ENCODE assay signal across 11 cellular contexts in genomic region chr17:74646231-74646630, GRCh38. TPM values are rescaled to one million over a fixed set of nuclear protein-coding genes. Genes with fewer than 3 reads are reported as not detected.
DNase-seq lines count a peak whose midpoint lies in the region; ATAC-seq and TF ChIP-seq lines count a peak whose summit lies in the region.
"Had no signal": no experiment of that assay in that cellular context is flagged by ENCODE, and none has a peak within 500 bp of the region (broad histone marks: within the 10 kb centered on the region; RNA-seq: fewer than 3 reads in every experiment).

No MANE protein-coding gene starts in this region.

- peak; percentile 27 for ATAC-seq in activated CD8-positive, alpha-beta memory T cell treated with anti-CD3 and anti-CD28 coated beads, Interleukin-2, amount 10 ng/mL, durations not matched to agents 7 days and 5 days
- ATAC-seq: CD8-positive, alpha-beta T cell had no signal

- H3K27me3 Mint-ChIP-seq in activated CD8-positive, alpha-beta memory T cell treated with anti-CD3 and anti-CD28 coated beads, Interleukin-2, amount 10 ng/mL, durations not matched to agents 7 days and 5 days = peaks cover 84% of the 10 kb centered on the region

- no peaks in the 10 kb centered on the region for H3K36me3 Mint-ChIP-seq in activated CD8-positive, alpha-beta memory T cell treated with anti-CD3 and anti-CD28 coated beads, Interleukin-2, amount 10 ng/mL, durations not matched to agents 7 days and 5 days
- H3K36me3 Mint-ChIP-seq: CD8-positive, alpha-beta T cell had no signal

- H3K9me3 Mint-ChIP-seq in activated CD8-positive, alpha-beta memory T cell treated with anti-CD3 and anti-CD28 coated beads, Interleukin-2, amount 10 ng/mL, durations not matched to agents 7 days and 5 days (ENCODE audit: low read depth) = no peaks in the 10 kb centered on the region
- H3K9me3 Mint-ChIP-seq: CD8-positive, alpha-beta T cell had no signal

- no peak overlapping the region for H3K4me3 ChIP-seq in thyroid gland (replicated peaks in 1 of 3)

- H3K27me3 ChIP-seq in thyroid gland = no peaks in the 10 kb centered on the region

- DNase-seq in activated CD8-positive, alpha-beta memory T cell treated with anti-CD3 and anti-CD28 coated beads, Interleukin-2, amount 10 ng/mL, durations not matched to agents 7 days and 5 days = no peak
- no peak for DNase-seq in activated CD8-positive, alpha-beta memory T cell treated with anti-CD3 and anti-CD28 coated beads, Interleukin-2, amount 50 U/mL, for 48 hours
- peak; percentile 59 for DNase-seq in NCI-H510A treated with DMSO at 0.1 percent for 48 hours (lab: John Stamatoyannopoulos, UW)
- DNase-seq in dermis blood vessel endothelial cell = peak; percentile 7
- no peak for DNase-seq in thyroid gland
- DNase-seq in cortex of kidney (lab: John Stamatoyannopoulos, UW) = no peak
- no peak for DNase-seq in substantia nigra (lab: John Stamatoyannopoulos, UW)
- no peak for DNase-seq in head of caudate nucleus
- DNase-seq: CD8-positive, alpha-beta T cell had no signal

- H3K4me1 ChIP-seq in thyroid gland = no peaks in the 10 kb centered on the region

- CTCF ChIA-PET in activated CD8-positive, alpha-beta memory T cell treated with anti-CD3 and anti-CD28 coated beads, Interleukin-2, amount 10 ng/mL, durations not matched to agents 7 days and 5 days (lab: Charles Lee) = no interaction called here

- intact Hi-C loops in thyroid gland (cut with DNase I) (loop anchor here (5.0 kb wide), 1 partner anchor 79 kb away; the partner anchor contains the start of gene CD300H), head of caudate nucleus (cut with DNase I) (no loop called here)

- TF ChIP-seq CTCF in thyroid gland (IDR thresholded peaks at IDR 0.05) = peak in 5 of 6 experiments; percentile 38 to 70 (median 62)

- 61 to 70% methylated on average over 3 of the region's 3 CpGs for WGBS in thyroid gland, 2 donors

- H3K9me3 ChIP-seq in thyroid gland = no peaks in the 10 kb centered on the region

- H3K4me3 Mint-ChIP-seq in activated CD8-positive, alpha-beta memory T cell treated with anti-CD3 and anti-CD28 coated beads, Interleukin-2, amount 10 ng/mL, durations not matched to agents 7 days and 5 days = no peak overlapping the region
- H3K4me3 Mint-ChIP-seq: CD8-positive, alpha-beta T cell had no signal

- no peak for TF ChIP-seq POLR2A in thyroid gland (IDR thresholded peaks at IDR 0.05)

- peaks cover 3% of the 10 kb centered on the region for H3K4me1 Mint-ChIP-seq in activated CD8-positive, alpha-beta memory T cell treated with anti-CD3 and anti-CD28 coated beads, Interleukin-2, amount 10 ng/mL, durations not matched to agents 7 days and 5 days

- no peaks in the 10 kb centered on the region for H3K36me3 ChIP-seq in thyroid gland

- H3K27ac ChIP-seq in thyroid gland (no peak overlapping the region), substantia nigra (ENCODE audit: low read depth, low read length, poor library complexity, severe bottlenecking) (no peak overlapping the region)

- H3K27ac Mint-ChIP-seq in activated CD8-positive, alpha-beta memory T cell treated with anti-CD3 and anti-CD28 coated beads, Interleukin-2, amount 10 ng/mL, durations not matched to agents 7 days and 5 days = no peak overlapping the region
- H3K27ac Mint-ChIP-seq: CD8-positive, alpha-beta T cell had no signal

RNA-seq across cellular contexts. Expression of gene CD300E, which starts 22.7 kb away (rescaled TPM):
- total RNA-seq in activated CD8-positive, alpha-beta memory T cell treated with anti-CD3 and anti-CD28 coated beads, Interleukin-2, amount 10 ng/mL, durations not matched to agents 7 days and 5 days = not detected
- total RNA-seq in dermis blood vessel endothelial cell (not detected in 2 replicates), thyroid gland (not detected)
- total RNA-seq: dermis microvascular lymphatic vessel endothelial cell; T-helper 1 cell treated with Interleukin-12 subunit alpha and Interleukin-12 subunit beta and Interleukin-4 antibody, amounts not matched to agents 30 ng/mL and 1 ng/mL, for 36 hours had no signal

RNA-seq across cellular contexts. Expression of gene CD300LD, which starts 54.1 kb away (rescaled TPM):
- not detected for total RNA-seq in activated CD8-positive, alpha-beta memory T cell treated with anti-CD3 and anti-CD28 coated beads, Interleukin-2, amount 10 ng/mL, durations not matched to agents 7 days and 5 days
- total RNA-seq in dermis blood vessel endothelial cell = not detected in 2 replicates
- not detected for total RNA-seq in thyroid gland
- total RNA-seq: CD8-positive, alpha-beta T cell; dermis microvascular lymphatic vessel endothelial cell; T-helper 1 cell treated with Interleukin-12 subunit alpha and Interleukin-12 subunit beta and Interleukin-4 antibody, amounts not matched to agents 30 ng/mL and 1 ng/mL, for 36 hours had no signal

Comparison
In these comparisons a context has a peak if more than half of its experiments do, and no peak if none do; other contexts are left out.
1. DNase-seq: peak in NCI-H510A treated with DMSO at 0.1 percent for 48 hours (single experiment) and dermis blood vessel endothelial cell (single experiment); none in activated CD8-positive, alpha-beta memory T cell treated with anti-CD3 and anti-CD28 coated beads, Interleukin-2, amount 10 ng/mL, durations not matched to agents 7 days and 5 days (single experiment), activated CD8-positive, alpha-beta memory T cell treated with anti-CD3 and anti-CD28 coated beads, Interleukin-2, amount 50 U/mL, for 48 hours (single experiment), thyroid gland (0 of 2), cortex of kidney (single experiment), substantia nigra (0 of 49) and head of caudate nucleus (0 of 42).